18 cellular contexts compared by ENCODE assay signal in the genomic region with DNA sequence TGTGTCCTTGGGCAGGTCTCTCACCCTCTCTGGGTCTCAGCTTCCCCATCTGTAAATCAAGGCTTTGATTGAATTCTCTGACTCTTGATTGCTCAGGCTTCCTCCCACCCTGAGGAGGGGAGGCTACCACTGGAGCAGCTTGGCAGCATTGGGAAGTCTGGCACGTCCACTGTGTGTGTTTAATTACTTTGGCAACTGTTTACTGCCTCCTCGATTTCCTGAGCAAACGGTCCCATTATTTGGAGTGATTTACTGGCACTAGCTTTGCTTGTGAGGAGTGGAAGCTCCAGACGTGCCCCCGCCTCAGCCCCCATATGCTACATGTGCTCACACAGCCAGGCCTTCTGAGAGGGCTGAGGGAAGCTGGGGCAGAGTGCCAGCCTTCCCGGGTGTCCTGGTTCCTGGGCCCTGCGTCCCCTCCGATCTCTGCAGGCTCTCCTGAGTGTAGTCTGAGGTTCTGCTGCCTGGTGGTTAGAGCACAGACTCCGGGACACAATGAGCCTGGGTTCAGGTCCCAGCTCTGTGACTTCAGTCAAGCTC.
DNase-seq lines count a peak whose midpoint lies in the region; ATAC-seq lines count a peak whose summit lies in the region.
"Had no signal": no experiment of that assay in that cellular context is flagged by ENCODE, and none has a peak within 500 bp of the region (broad histone marks: within the 10 kb centered on the region; RNA-seq: fewer than 3 reads in every experiment).

No MANE protein-coding gene starts in this region.

- no peaks in the 10 kb centered on the region for H3K4me1 Mint-ChIP-seq in stimulated activated naive CD8-positive, alpha-beta T cell treated with anti-CD3 and anti-CD28 coated beads, Interleukin-15, amount 100 ng/mL, for 72 hours
- H3K4me1 Mint-ChIP-seq: activated CD4-positive, alpha-beta memory T cell treated with anti-CD3 and anti-CD28 coated beads, Interleukin-2, amount 10 ng/mL, durations not matched to agents 7 days and 5 days; activated naive CD4-positive, alpha-beta T cell treated with anti-CD3 and anti-CD28 coated beads, Interleukin-2, amount 10 ng/mL, durations not matched to agents 7 days and 5 days; IgD-negative memory B cell had no signal

- H3K9me3 Mint-ChIP-seq in stimulated activated naive CD8-positive, alpha-beta T cell treated with anti-CD3 and anti-CD28 coated beads, Interleukin-15, amount 100 ng/mL, for 72 hours, result no peaks in the 10 kb centered on the region
- H3K9me3 Mint-ChIP-seq: activated CD4-positive, alpha-beta memory T cell treated with anti-CD3 and anti-CD28 coated beads, Interleukin-2, amount 10 ng/mL, durations not matched to agents 7 days and 5 days; activated naive CD4-positive, alpha-beta T cell treated with anti-CD3 and anti-CD28 coated beads, Interleukin-2, amount 10 ng/mL, durations not matched to agents 7 days and 5 days; nephron had no signal

- peak; percentile 67 for DNase-seq in COR-L47 (lab: John Stamatoyannopoulos, UW)
- peak; percentile 97 for DNase-seq in NCI-H1092 treated with DMSO at 0.1 percent for 48 hours (lab: John Stamatoyannopoulos, UW)
- DNase-seq in NCI-H446 (lab: John Stamatoyannopoulos, UW), result peak; percentile 14 to 61
- peak; percentile 13 for DNase-seq in ecto neural progenitor cell (ENCODE audit: low spot score)
- DNase-seq in stimulated activated naive CD8-positive, alpha-beta T cell treated with anti-CD3 and anti-CD28 coated beads, Interleukin-15, amount 100 ng/mL, for 72 hours, result no peak
- no peak for DNase-seq in Right ventricle myocardium superior
- DNase-seq: activated CD4-positive, alpha-beta memory T cell treated with anti-CD3 and anti-CD28 coated beads, Interleukin-2, amount 10 ng/mL, durations not matched to agents 7 days and 5 days; activated naive CD4-positive, alpha-beta T cell treated with anti-CD3 and anti-CD28 coated beads, Interleukin-2, amount 10 ng/mL, durations not matched to agents 7 days and 5 days; activated T-cell treated with anti-CD3 and anti-CD28 coated beads, Interleukin-2, amount 50 U/mL, for 48 hours; MM.1S; NCI-H187 treated with DMSO at 0.1 percent for 48 hours; NCI-H524 treated with DMSO at 0.1 percent for 48 hours; right lobe of liver; stimulated activated CD4-positive, alpha-beta T cell treated with anti-CD3 and anti-CD28 coated beads, Interleukin-15, amount 100 ng/mL, for 24 hours had no signal

- H3K27me3 Mint-ChIP-seq in stimulated activated naive CD8-positive, alpha-beta T cell treated with anti-CD3 and anti-CD28 coated beads, Interleukin-15, amount 100 ng/mL, for 72 hours, result no peaks in the 10 kb centered on the region
- H3K27me3 Mint-ChIP-seq: activated CD4-positive, alpha-beta memory T cell treated with anti-CD3 and anti-CD28 coated beads, Interleukin-2, amount 10 ng/mL, durations not matched to agents 7 days and 5 days had no signal

- intact Hi-C loops in Right ventricle myocardium superior (cut with DNase I), result no loop called here

- no peak overlapping the region for H3K4me3 Mint-ChIP-seq in stimulated activated naive CD8-positive, alpha-beta T cell treated with anti-CD3 and anti-CD28 coated beads, Interleukin-15, amount 100 ng/mL, for 72 hours
- H3K4me3 Mint-ChIP-seq: activated CD4-positive, alpha-beta memory T cell treated with anti-CD3 and anti-CD28 coated beads, Interleukin-2, amount 10 ng/mL, durations not matched to agents 7 days and 5 days; activated naive CD4-positive, alpha-beta T cell treated with anti-CD3 and anti-CD28 coated beads, Interleukin-2, amount 10 ng/mL, durations not matched to agents 7 days and 5 days; IgD-negative memory B cell; nephron had no signal

- H3K27ac Mint-ChIP-seq in stimulated activated naive CD8-positive, alpha-beta T cell treated with anti-CD3 and anti-CD28 coated beads, Interleukin-15, amount 100 ng/mL, for 72 hours, result peak overlapping the region in 1 of 2 donors; percentile 75
- H3K27ac Mint-ChIP-seq: activated CD4-positive, alpha-beta memory T cell treated with anti-CD3 and anti-CD28 coated beads, Interleukin-2, amount 10 ng/mL, durations not matched to agents 7 days and 5 days; activated naive CD4-positive, alpha-beta T cell treated with anti-CD3 and anti-CD28 coated beads, Interleukin-2, amount 10 ng/mL, durations not matched to agents 7 days and 5 days; IgD-negative memory B cell; nephron had no signal

- ATAC-seq in GM19452 (IDR thresholded peaks at IDR 0.05; ENCODE audit: unreplicated experiment) (no peak), Right ventricle myocardium superior (ENCODE audit: poor library complexity) (no peak), GM19324 (IDR thresholded peaks at IDR 0.05; ENCODE audit: low FRiP score, unreplicated experiment) (no peak)
- no peak for ATAC-seq in stimulated activated naive CD8-positive, alpha-beta T cell treated with anti-CD3 and anti-CD28 coated beads, Interleukin-15, amount 100 ng/mL, for 72 hours
- ATAC-seq: right lobe of liver had no signal

Comparison
In these comparisons a context has a peak if more than half of its experiments do, and no peak if none do; other contexts are left out.
1. DNase-seq: peak in COR-L47 (single experiment), NCI-H1092 treated with DMSO at 0.1 percent for 48 hours (single experiment), NCI-H446 (2 of 2) and ecto neural progenitor cell (single experiment); none in stimulated activated naive CD8-positive, alpha-beta T cell treated with anti-CD3 and anti-CD28 coated beads, Interleukin-15, amount 100 ng/mL, for 72 hours (0 of 2) and Right ventricle myocardium superior (single experiment).